1 cellular context compared by ENCODE assay signal in the genomic region with DNA sequence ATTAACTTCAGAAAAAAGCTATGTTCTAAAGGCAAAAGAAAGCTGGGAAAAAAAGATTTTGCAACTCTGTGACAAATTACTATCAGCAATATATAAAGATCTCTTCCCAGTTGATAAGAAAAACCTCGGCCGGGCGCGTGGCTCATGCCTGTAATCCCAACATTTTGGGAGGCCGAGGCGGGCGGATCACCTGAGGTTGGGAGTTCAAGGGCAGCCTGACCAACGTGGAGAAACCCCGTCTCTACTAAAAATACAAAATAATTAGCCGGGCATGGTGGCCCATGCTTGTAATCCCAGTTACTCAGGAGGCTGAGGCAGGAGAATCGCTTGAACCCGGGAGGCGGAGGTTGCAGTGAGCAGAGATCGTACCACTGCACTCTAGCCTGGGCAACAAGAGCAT.
TF ChIP-seq lines count a peak whose summit lies in the region.

No MANE protein-coding gene starts in this region.

TF ChIP-seq in HepG2, 621 proteins besides CTCF, POLR2A, EP300 and RAD21:
- 0 out of 2 replicates have a peak, but pooled peaks have one; percentile 31 for TF ChIP-seq ZBTB38 (CRISPR knock-in tag; IDR thresholded peaks at IDR 0.05)
